ENCODE assay signal across 1 cellular context in genomic region chr19:47179643-47180310, GRCh38.
TF ChIP-seq lines count a peak whose summit lies in the region.

No MANE protein-coding gene starts in this region.

TF ChIP-seq in K562, 482 proteins besides CTCF, POLR2A, EP300 and RAD21:
- TF ChIP-seq TEAD2 (tag; IDR thresholded peaks at IDR 0.05) (no peak), SOX6 (IDR thresholded peaks at IDR 0.05) (no peak), RBM25 (IDR thresholded peaks at IDR 0.05; ENCODE audit: low read depth, low read length, severe bottlenecking) (no peak), U2AF1 (optimal IDR thresholded peaks at IDR 0.05; ENCODE audit: low read depth, low read length) (no peak), ARHGAP35 (IDR thresholded peaks at IDR 0.05; ENCODE audit: partially characterized antibody) (no peak), HNRNPLL (IDR thresholded peaks at IDR 0.05; ENCODE audit: low read depth, low read length, poor library complexity, severe bottlenecking) (no peak), ZNF583 (CRISPR knock-in tag; IDR thresholded peaks at IDR 0.05) (no peak), ZNF239 (CRISPR knock-in tag; IDR thresholded peaks at IDR 0.05) (no peak)
